In the genomic region with DNA sequence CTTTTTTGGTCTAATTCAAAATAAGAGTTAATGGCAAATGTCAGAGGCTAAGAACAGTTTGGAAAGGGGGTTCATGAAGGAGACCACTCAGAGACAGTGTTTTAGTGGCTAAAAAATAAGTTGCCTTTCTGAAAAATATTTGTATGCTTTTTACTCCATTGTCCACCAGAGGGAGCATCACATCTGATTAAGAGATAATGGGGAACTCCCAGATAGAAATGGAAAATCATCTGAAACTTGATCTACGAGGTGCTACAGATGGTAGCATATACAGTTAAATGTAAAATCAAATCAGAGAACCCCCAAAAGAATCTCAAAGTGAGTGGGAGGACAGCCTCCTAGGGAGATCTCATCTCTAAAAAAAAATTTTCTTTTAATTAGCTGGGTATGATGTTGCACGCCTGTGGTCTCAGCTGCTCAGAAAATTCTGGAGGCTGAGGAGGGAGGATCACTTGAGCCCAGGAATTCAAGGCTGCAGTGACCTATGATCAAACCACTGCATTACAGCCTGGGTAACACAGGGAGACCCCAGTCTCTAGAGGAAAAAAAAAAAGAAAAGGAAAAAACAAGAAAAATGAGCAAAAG, we compare ENCODE assay signal across 8 cellular contexts. TPM values are rescaled to one million over a fixed set of nuclear protein-coding genes. Genes with fewer than 3 reads are reported as not detected.
DNase-seq lines count a peak whose midpoint lies in the region; ATAC-seq and TF ChIP-seq lines count a peak whose summit lies in the region.

No MANE protein-coding gene starts in this region.

- no TSS peak for BruUV-seq in Caco-2 (replicated peaks; lab: Mats Ljungman, UMichigan)

- H3K27ac Mint-ChIP-seq in Caco-2 (ENCODE audit: unreplicated experiment), result no peak overlapping the region

- H3K4me3 ChIP-seq in Caco-2 (ENCODE audit: low read depth, low read length) (no peak overlapping the region), NT2/D1 (ENCODE audit: insufficient read length, low read depth) (no peak overlapping the region), cardiac fibroblast (replicated peaks in 1 of 2; ENCODE audit: low read depth in 2 of 2, low read length in 2 of 2) (no peak overlapping the region), lower lobe of right lung (no peak overlapping the region)

- TF ChIP-seq CTCF in Caco-2 (IDR thresholded peaks at IDR 0.05; ENCODE audit: insufficient read depth in 1 of 2, low read depth in 1 of 2, low read length in 1 of 2, severe bottlenecking in 1 of 2, unreplicated experiment in 1 of 2), result peak; percentile 54 to 81
- peak; percentile 59 for TF ChIP-seq CTCF in cardiac fibroblast (IDR thresholded peaks at IDR 0.05; ENCODE audit: low read depth, low read length)
- TF ChIP-seq CTCF in lower lobe of right lung (IDR thresholded peaks at IDR 0.05), result peak; percentile 64

- no peaks in the 10 kb centered on the region for H3K36me3 Mint-ChIP-seq in Caco-2 (ENCODE audit: insufficient read depth, unreplicated experiment)

- no peak overlapping the region for H3K27ac ChIP-seq in lower lobe of right lung

- no peak overlapping the region for H3K9ac ChIP-seq in NT2/D1 (ENCODE audit: insufficient read length, low read depth)

- H3K9me3 Mint-ChIP-seq in Caco-2 (ENCODE audit: unreplicated experiment), result no peaks in the 10 kb centered on the region

- H3K36me3 ChIP-seq in Caco-2 (ENCODE audit: control insufficient read depth, insufficient read depth, low read length), result no peaks in the 10 kb centered on the region
- H3K36me3 ChIP-seq in NT2/D1 (ENCODE audit: insufficient read depth, insufficient read length, low read length), result no peaks in the 10 kb centered on the region
- no peaks in the 10 kb centered on the region for H3K36me3 ChIP-seq in lower lobe of right lung

- DNase-seq in Caco-2 (peak in 1 of 2 experiments; percentile 56), HT1080 (ENCODE audit: low read depth) (peak; percentile 48), NT2/D1 (ENCODE audit: low read depth, low spot score) (peak; percentile 55), cardiac fibroblast (ENCODE audit: low read depth in 2 of 2) (peak; percentile 83 to 90), lower lobe of right lung (no peak), nucleus accumbens (lab: John Stamatoyannopoulos, UW) (no peak)
- no peak for DNase-seq in NK-92 treated with Interleukin-12 subunit alpha and Interleukin-12 subunit beta, amount 100 ng/mL, for 24 hours (lab: John Stamatoyannopoulos, UW)

- peak; percentile 73 for ATAC-seq in GM18870 (IDR thresholded peaks at IDR 0.05; ENCODE audit: unreplicated experiment)
- ATAC-seq in lower lobe of right lung, result peak; percentile 62 to 67

- H3K4me3 Mint-ChIP-seq in Caco-2 (ENCODE audit: unreplicated experiment), result no peak overlapping the region

- CTCF ChIA-PET in Caco-2 (lab: Charles Lee), result interaction anchor here (0.6 to 1.0 kb wide), 2 partner anchors 35 to 233 kb away, joined by 3 to 5 read pairs; no protein-coding TSS in a partner anchor

- intact Hi-C loops in Caco-2 (cut with micrococcal nuclease; ENCODE audit: unreplicated experiment) (loop anchor here (1.0 to 2.0 kb wide), 4 partner anchors 35 to 257 kb away; no protein-coding TSS in a partner anchor), lower lobe of right lung (cut with DNase I) (no loop called here)

- POLR2A ChIA-PET in Caco-2 (lab: Charles Lee), result no interaction called here

- H3K27me3 ChIP-seq in Caco-2 (replicated peaks; ENCODE audit: control insufficient read depth, insufficient read depth, low read length) (no peaks in the 10 kb centered on the region), NT2/D1 (ENCODE audit: insufficient read depth, insufficient read length) (no peaks in the 10 kb centered on the region), lower lobe of right lung (ENCODE audit: low read depth) (no peaks in the 10 kb centered on the region)

- H3K4me1 ChIP-seq in Caco-2 (no peaks in the 10 kb centered on the region), NT2/D1 (ENCODE audit: insufficient read depth, insufficient read length) (no peaks in the 10 kb centered on the region), lower lobe of right lung (no peaks in the 10 kb centered on the region)

- H3K27me3 Mint-ChIP-seq in Caco-2 (ENCODE audit: insufficient read depth, unreplicated experiment), result no peaks in the 10 kb centered on the region

- no peaks in the 10 kb centered on the region for H3K4me1 Mint-ChIP-seq in Caco-2 (ENCODE audit: low read depth, unreplicated experiment)

- H3K9me3 ChIP-seq in Caco-2, result no peaks in the 10 kb centered on the region
- no peaks in the 10 kb centered on the region for H3K9me3 ChIP-seq in NT2/D1 (ENCODE audit: insufficient read depth, low read length)
- no peaks in the 10 kb centered on the region for H3K9me3 ChIP-seq in lower lobe of right lung

RNA-seq across cellular contexts. Expression of gene SMYD3, which starts 9.7 kb away (rescaled TPM):
- total RNA-seq in Caco-2 (2022), result 33.0 and 37.7 TPM in 2 replicates
- total RNA-seq in HT1080 (2014; rRNA removed; shearing (Covaris generic)), result 18.1 and 18.7 TPM in 2 replicates
- 19.5 and 20.8 TPM in 2 replicates for polyA plus RNA-seq in HT1080 (2015; cell fraction: cytosol; rRNA removed)
- 16.0 and 16.6 TPM in 2 replicates for polyA plus RNA-seq in HT1080 (2015; cell fraction: nucleus; rRNA removed)
- 20.5 TPM for total RNA-seq in lower lobe of right lung

Comparison
In these comparisons a context has a peak if more than half of its experiments do, and no peak if none do; other contexts are left out.
1. DNase-seq: peak in HT1080 (single experiment), NT2/D1 (single experiment) and cardiac fibroblast (2 of 2); none in lower lobe of right lung (single experiment), nucleus accumbens (0 of 56) and NK-92 treated with Interleukin-12 subunit alpha and Interleukin-12 subunit beta, amount 100 ng/mL, for 24 hours (single experiment).
2. Peak in every context shown above with its lines, with median percentiles within 50 percentile points of each other: CTCF ChIP-seq.